In genomic region chr22:39658367-39658766, GRCh38 we compare ENCODE assay signal across 13 cellular contexts.
DNase-seq lines count a peak whose midpoint lies in the region; ATAC-seq, FAIRE-seq and TF ChIP-seq lines count a peak whose summit lies in the region.
"Had no signal": no experiment of that assay in that cellular context is flagged by ENCODE, and none has a peak within 500 bp of the region (broad histone marks: within the 10 kb centered on the region; RNA-seq: fewer than 3 reads in every experiment).

No MANE protein-coding gene starts in this region.

- no TSS peak for BruUV-seq in GM12878 (replicated peaks; lab: Mats Ljungman, UMichigan)

- H3K27me3 Mint-ChIP-seq in CD4-positive, alpha-beta T cell = no peaks in the 10 kb centered on the region

- no peaks in the 10 kb centered on the region for H3K79me2 ChIP-seq in GM12878 (ENCODE audit: control insufficient read depth, insufficient read depth, low read length)

- POLR2A ChIA-PET in CD4-positive, alpha-beta T cell (lab: Charles Lee) = interaction anchor here (0.9 to 1.6 kb wide), 3 partner anchors 56 to 263 kb away, joined by 3 to 5 read pairs (median 5); no protein-coding TSS in a partner anchor
- POLR2A ChIA-PET in GM12878 (lab: Charles Lee) = no interaction called here

- peaks cover 6% of the 10 kb centered on the region for H3K36me3 Mint-ChIP-seq in CD4-positive, alpha-beta T cell (ENCODE audit: low read depth)
- H3K36me3 Mint-ChIP-seq: WTC11 had no signal

- SMC1A ChIA-PET in GM12878 (lab: Charles Lee; ENCODE audit: uncharacterized antibody, unreplicated experiment) = no interaction called here

- intact Hi-C loops in CD4-positive, alpha-beta T cell (cut with DNase I, micrococcal nuclease) = loop anchor here (5.0 kb wide), 2 partner anchors 56 to 284 kb away; no protein-coding TSS in a partner anchor
- intact Hi-C loops in GM12878 (cut with micrococcal nuclease; ENCODE audit: unreplicated experiment) = no loop called here

- no peak overlapping the region for H3K4me2 ChIP-seq in GM12878 (ENCODE audit: control insufficient read depth, insufficient read depth)

- no peak for TF ChIP-seq CTCF in CD4-positive, alpha-beta T cell (IDR thresholded peaks at IDR 0.05)
- no peak for TF ChIP-seq CTCF in GM12878 (IDR thresholded peaks at IDR 0.05 in 2 of 3, conservative IDR thresholded peaks at IDR 0.05 in 1 of 3; ENCODE audit: control insufficient read depth in 2 of 3, extremely low read depth in 1 of 3, insufficient read depth in 1 of 3, low read depth in 3 of 3, low read length in 3 of 3)

- no peak for TF ChIP-seq EP300 in GM12878 (IDR thresholded peaks at IDR 0.05; ENCODE audit: borderline replicate concordance in 1 of 2, control insufficient read depth in 1 of 2, low read depth in 2 of 2, low read length in 2 of 2)

- peak overlapping the region; percentile 87 for H3K4me3 Mint-ChIP-seq in CD4-positive, alpha-beta T cell
- H3K4me3 Mint-ChIP-seq: WTC11 had no signal

- H3K9me3 ChIP-seq in CD4-positive, alpha-beta T cell (ENCODE audit: control insufficient read depth, low read length) = no peaks in the 10 kb centered on the region
- H3K9me3 ChIP-seq in GM12878 (replicated peaks; ENCODE audit: control insufficient read depth, insufficient read depth, low read length) = no peaks in the 10 kb centered on the region
- H3K9me3 ChIP-seq: tibial artery had no signal

- H3K9me3 Mint-ChIP-seq in CD4-positive, alpha-beta T cell = no peaks in the 10 kb centered on the region
- H3K9me3 Mint-ChIP-seq: WTC11 had no signal

- no peaks in the 10 kb centered on the region for H3K4me1 ChIP-seq in GM12878 (ENCODE audit: control insufficient read depth, insufficient read depth, low read length)

- RAD21 ChIA-PET in GM12878 (lab: Charles Lee; ENCODE audit: unreplicated experiment) = no interaction called here

- CTCF ChIA-PET in CD4-positive, alpha-beta T cell (lab: Charles Lee) = no interaction called here
- CTCF ChIA-PET in GM12878 (lab: Yijun Ruan, JAX) = no interaction called here

- in situ Hi-C loops in GM12878 (cut with MboI) = no loop called here

- no peaks in the 10 kb centered on the region for H3K27me3 ChIP-seq in CD4-positive, alpha-beta T cell (ENCODE audit: control insufficient read depth, insufficient read depth, low read length)
- peaks cover 8 to 15% of the 10 kb centered on the region in 2 experiments for H3K27me3 ChIP-seq in GM12878 (replicated peaks in 1 of 2; ENCODE audit: control insufficient read depth in 2 of 2, insufficient read depth in 2 of 2, low read length in 1 of 2)

- TF ChIP-seq POLR2A in GM12878 (IDR thresholded peaks at IDR 0.05; ENCODE audit: low read depth, low read length) = no peak

- no peak overlapping the region for H3K9ac ChIP-seq in GM12878 (ENCODE audit: control insufficient read depth, insufficient read depth, low read length)

- H4K20me1 ChIP-seq in GM12878 (ENCODE audit: control insufficient read depth, insufficient read depth) = no peaks in the 10 kb centered on the region

- peak overlapping the region; percentile 94 for H3K27ac Mint-ChIP-seq in CD4-positive, alpha-beta T cell
- H3K27ac Mint-ChIP-seq: WTC11 had no signal

- H3K4me1 Mint-ChIP-seq in CD4-positive, alpha-beta T cell (ENCODE audit: low read depth) = peaks cover 74% of the 10 kb centered on the region

- H3K4me3 ChIP-seq in Jurkat, Clone E6-1 (ENCODE audit: low read length) = no peak overlapping the region
- no peak overlapping the region for H3K4me3 ChIP-seq in GM12878
- H3K4me3 ChIP-seq: tibial artery had no signal

- no peaks in the 10 kb centered on the region for H3K36me3 ChIP-seq in GM12878 (ENCODE audit: control insufficient read depth in 2 of 2, insufficient read depth in 2 of 2, low read length in 1 of 2)
- H3K36me3 ChIP-seq: tibial artery had no signal

- no peak for FAIRE-seq in GM12878 (lab: Jason Lieb, UNC)

- no peak overlapping the region for H3K27ac ChIP-seq in CD4-positive, alpha-beta T cell (ENCODE audit: low read depth, low read length)
- H3K27ac ChIP-seq in GM12878 (ENCODE audit: control insufficient read depth, insufficient read depth) = no peak overlapping the region
- H3K27ac ChIP-seq: tibial artery had no signal

- 30% methylated on average over 10 of the region's 10 CpGs for WGBS in GM12878 (ENCODE audit: insufficient coverage, insufficient replicate concordance, low lambda C conversion rate, missing lambda C conversion rate)

- peak; percentile 79 for ATAC-seq in CD4-positive, alpha-beta T cell (ENCODE audit: poor library complexity)
- ATAC-seq in GM12878 (no peak), HG03460 (IDR thresholded peaks at IDR 0.05; ENCODE audit: unreplicated experiment) (no peak), GM19467 (IDR thresholded peaks at IDR 0.05; ENCODE audit: unreplicated experiment) (no peak)
- ATAC-seq: WTC11 had no signal

- H2AFZ ChIP-seq in GM12878 (ENCODE audit: control insufficient read depth, low read depth, low read length) = no peak overlapping the region

- TF ChIP-seq RAD21 in GM12878 (IDR thresholded peaks at IDR 0.05; ENCODE audit: insufficient read depth, low read depth, low read length) = no peak

- peak in 9 of 10 experiments; percentile 22 to 65 (median 32) for DNase-seq in CD4-positive, alpha-beta T cell
- peak; percentile 29 for DNase-seq in Jurkat, Clone E6-1 (ENCODE audit: low read depth, low spot score)
- DNase-seq in T-helper 9 cell (peak; percentile 26), GM12878 (ENCODE audit: low read depth, low spot score) (no peak), cerebellum (ENCODE audit: low spot score) (no peak), AG08396 (ENCODE audit: low spot score) (no peak)
- DNase-seq: NCI-H1694 treated with DMSO at 0.1 percent for 48 hours, NCI-H526 treated with DMSO at 0.1 percent for 48 hours, SIG-M5, tibial artery had no signal

TF ChIP-seq in GM12878, 131 proteins besides CTCF, POLR2A, EP300 and RAD21:
- TF ChIP-seq RAD51 (IDR thresholded peaks at IDR 0.05) (peak; percentile 38; the same call in 1 of the 2 replicates), ASH2L (IDR thresholded peaks at IDR 0.05; ENCODE audit: borderline replicate concordance, low read depth) (no peak)

Comparison
In these comparisons a context has a peak if more than half of its experiments do, and no peak if none do; other contexts are left out.
1. DNase-seq: peak in CD4-positive, alpha-beta T cell (9 of 10), Jurkat, Clone E6-1 (single experiment) and T-helper 9 cell (single experiment); none in GM12878 (single experiment), cerebellum (single experiment) and AG08396 (single experiment).